In genomic region chr5:32848120-32848519, GRCh38 we compare ENCODE assay signal across 36 cellular contexts.
"Had no signal": no experiment of that assay in that cellular context is flagged by ENCODE, and none has a peak within 500 bp of the region (broad histone marks: within the 10 kb centered on the region; RNA-seq: fewer than 3 reads in every experiment).

No MANE protein-coding gene starts in this region.

- H3K27ac Mint-ChIP-seq: activated B cell treated with CpG ODN at 0.5 μM for 24 hours; activated CD4-positive, alpha-beta memory T cell treated with anti-CD3 and anti-CD28 coated beads for 36 hours; activated CD4-positive, alpha-beta T cell treated with anti-CD3 and anti-CD28 coated beads, Interleukin-2, amount 10 ng/mL, durations not matched to agents 24 days and 14 days; activated CD8-positive, alpha-beta T cell treated with anti-CD3 and anti-CD28 coated beads for 36 hours; activated naive CD4-positive, alpha-beta T cell treated with anti-CD3 and anti-CD28 coated beads for 36 hours; activated naive CD4-positive, alpha-beta T cell treated with anti-CD3 and anti-CD28 coated beads, Interleukin-2, amount 50 U/mL, for 72 hours; activated naive CD8-positive, alpha-beta T cell treated with anti-CD3 and anti-CD28 coated beads for 36 hours; activated T-cell treated with anti-CD3 and anti-CD28 coated beads, Interleukin-2, amount 50 U/mL, for 72 hours; activated T-helper 1 cell treated with anti-CD3 and anti-CD28 coated beads, Interleukin-12 subunit alpha, Interleukin-12 subunit beta, Interleukin-2, Interleukin-4 antibody, amounts not matched to agents 30 ng/mL and 10 ng/mL and 1 ng/mL, durations not matched to agents 14 hours and 24 hours and 36 hours; activated T-helper 17 cell treated with anti-CD3 and anti-CD28 coated beads, Interleukin-2, amount 50 U/mL, for 72 hours; T-helper 1 cell treated with Interleukin-12 subunit alpha and Interleukin-12 subunit beta and Interleukin-4 antibody, amounts not matched to agents 30 μg/mL and 1 μg/mL, for 36 hours; T-helper 2 cell treated with Interferon-gamma antibody and Interleukin-4, amounts not matched to agents 5 μg/mL and 100 μg/mL, for 36 hours had no signal

- H3K4me3 ChIP-seq: adrenal gland, body of pancreas, breast epithelium had no signal

- FAIRE-seq: astrocyte, TTC549 had no signal

- H3K4me3 Mint-ChIP-seq: activated B cell treated with CpG ODN at 0.5 μM for 24 hours; activated CD4-positive, alpha-beta memory T cell treated with anti-CD3 and anti-CD28 coated beads for 36 hours; activated CD4-positive, alpha-beta T cell treated with anti-CD3 and anti-CD28 coated beads, Interleukin-2, amount 10 ng/mL, durations not matched to agents 24 days and 14 days; activated CD8-positive, alpha-beta T cell treated with anti-CD3 and anti-CD28 coated beads for 36 hours; activated naive CD4-positive, alpha-beta T cell treated with anti-CD3 and anti-CD28 coated beads for 36 hours; activated naive CD8-positive, alpha-beta T cell treated with anti-CD3 and anti-CD28 coated beads for 36 hours; activated T-cell treated with anti-CD3 and anti-CD28 coated beads, Interleukin-2, amount 50 U/mL, for 4 hours; activated T-cell treated with anti-CD3 and anti-CD28 coated beads, Interleukin-2, amount 50 U/mL, for 72 hours; activated T-helper 1 cell treated with anti-CD3 and anti-CD28 coated beads, Interleukin-12 subunit alpha, Interleukin-12 subunit beta, Interleukin-2, Interleukin-4 antibody, amounts not matched to agents 30 ng/mL and 10 ng/mL and 1 ng/mL, durations not matched to agents 14 hours and 24 hours and 36 hours; activated T-helper 17 cell treated with anti-CD3 and anti-CD28 coated beads, Interleukin-2, amount 50 U/mL, for 72 hours; T-helper 1 cell treated with Interleukin-12 subunit alpha and Interleukin-12 subunit beta and Interleukin-4 antibody, amounts not matched to agents 30 μg/mL and 1 μg/mL, for 36 hours; T-helper 2 cell treated with Interferon-gamma antibody and Interleukin-4, amounts not matched to agents 5 μg/mL and 100 μg/mL, for 36 hours had no signal

- H3K9me3 ChIP-seq: adrenal gland, body of pancreas, breast epithelium had no signal

- H3K4me1 Mint-ChIP-seq: activated B cell treated with CpG ODN at 0.5 μM for 24 hours; activated CD4-positive, alpha-beta T cell treated with anti-CD3 and anti-CD28 coated beads, Interleukin-2, amount 10 ng/mL, durations not matched to agents 24 days and 14 days; activated naive CD8-positive, alpha-beta T cell treated with anti-CD3 and anti-CD28 coated beads for 36 hours; activated T-helper 17 cell treated with anti-CD3 and anti-CD28 coated beads, Interleukin-2, amount 50 U/mL, for 72 hours had no signal

- H3K36me3 Mint-ChIP-seq: activated CD4-positive, alpha-beta memory T cell treated with anti-CD3 and anti-CD28 coated beads for 36 hours; activated naive CD4-positive, alpha-beta T cell treated with anti-CD3 and anti-CD28 coated beads, Interleukin-2, amount 50 U/mL, for 72 hours; activated naive CD8-positive, alpha-beta T cell treated with anti-CD3 and anti-CD28 coated beads for 36 hours had no signal

- H3K27ac ChIP-seq: adrenal gland, body of pancreas, brain microvascular endothelial cell, breast epithelium, VCaP had no signal

- H3K36me3 ChIP-seq: adrenal gland, brain microvascular endothelial cell, breast epithelium had no signal

- H3K27me3 Mint-ChIP-seq: activated CD4-positive, alpha-beta memory T cell treated with anti-CD3 and anti-CD28 coated beads for 36 hours; activated CD4-positive, alpha-beta T cell treated with anti-CD3 and anti-CD28 coated beads, Interleukin-2, amount 10 ng/mL, durations not matched to agents 24 days and 14 days; activated CD8-positive, alpha-beta T cell treated with anti-CD3 and anti-CD28 coated beads for 36 hours; activated naive CD8-positive, alpha-beta T cell treated with anti-CD3 and anti-CD28 coated beads for 36 hours had no signal

- H3K4me1 ChIP-seq: breast epithelium had no signal

- H3K9me3 Mint-ChIP-seq: activated B cell treated with CpG ODN at 0.5 μM for 24 hours; activated CD4-positive, alpha-beta memory T cell treated with anti-CD3 and anti-CD28 coated beads for 36 hours; activated CD4-positive, alpha-beta T cell treated with anti-CD3 and anti-CD28 coated beads, Interleukin-2, amount 10 ng/mL, durations not matched to agents 24 days and 14 days; activated CD8-positive, alpha-beta T cell treated with anti-CD3 and anti-CD28 coated beads for 36 hours; activated naive CD4-positive, alpha-beta T cell treated with anti-CD3 and anti-CD28 coated beads for 36 hours; activated naive CD4-positive, alpha-beta T cell treated with anti-CD3 and anti-CD28 coated beads, Interleukin-2, amount 50 U/mL, for 72 hours; activated naive CD8-positive, alpha-beta T cell treated with anti-CD3 and anti-CD28 coated beads for 36 hours; activated T-helper 1 cell treated with anti-CD3 and anti-CD28 coated beads, Interleukin-12 subunit alpha, Interleukin-12 subunit beta, Interleukin-2, Interleukin-4 antibody, amounts not matched to agents 30 ng/mL and 10 ng/mL and 1 ng/mL, durations not matched to agents 14 hours and 24 hours and 36 hours; activated T-helper 17 cell treated with anti-CD3 and anti-CD28 coated beads, Interleukin-2, amount 50 U/mL, for 72 hours; T-helper 1 cell treated with Interleukin-12 subunit alpha and Interleukin-12 subunit beta and Interleukin-4 antibody, amounts not matched to agents 30 μg/mL and 1 μg/mL, for 36 hours; T-helper 2 cell treated with Interferon-gamma antibody and Interleukin-4, amounts not matched to agents 5 μg/mL and 100 μg/mL, for 36 hours had no signal

- H3K27me3 ChIP-seq: adrenal gland, body of pancreas, brain microvascular endothelial cell, breast epithelium had no signal

- ATAC-seq: activated CD8-positive, alpha-beta T cell treated with anti-CD3 and anti-CD28 coated beads for 36 hours; activated naive CD4-positive, alpha-beta T cell treated with anti-CD3 and anti-CD28 coated beads, Interleukin-2, amount 50 U/mL, for 72 hours; activated T-cell treated with anti-CD3 and anti-CD28 coated beads, Interleukin-2, amount 50 U/mL, for 4 hours; activated T-cell treated with anti-CD3 and anti-CD28 coated beads, Interleukin-2, amount 50 U/mL, for 72 hours; activated T-helper 17 cell treated with anti-CD3 and anti-CD28 coated beads, Interleukin-2, amount 50 U/mL, for 72 hours; body of pancreas had no signal

- DNase-seq: activated B cell treated with CpG ODN at 0.5 μM for 24 hours; activated CD4-positive, alpha-beta memory T cell treated with anti-CD3 and anti-CD28 coated beads for 36 hours; activated CD4-positive, alpha-beta T cell treated with anti-CD3 and anti-CD28 coated beads for 4 hours; activated CD4-positive, alpha-beta T cell treated with anti-CD3 and anti-CD28 coated beads, Interleukin-2, amount 10 ng/mL, durations not matched to agents 24 days and 14 days; activated CD4-positive, alpha-beta T cell treated with anti-CD3 and anti-CD28 coated beads, Interleukin-2, amount 50 U/mL, for 1 hour; activated CD4-positive, alpha-beta T cell treated with anti-CD3 and anti-CD28 coated beads, Interleukin-2, amount 50 U/mL, for 4 hours; activated CD4-positive, CD25-positive, alpha-beta regulatory T cell treated with anti-CD3 and anti-CD28 coated beads, Interleukin-2, amount 50 U/mL, for 72 hours; activated CD8-positive, alpha-beta memory T cell treated with anti-CD3 and anti-CD28 coated beads, Interleukin-2, amount 50 U/mL, for 4 hours; activated CD8-positive, alpha-beta T cell treated with anti-CD3 and anti-CD28 coated beads for 36 hours; activated effector memory CD4-positive, alpha-beta T cell treated with anti-CD3 and anti-CD28 coated beads, Interleukin-2, amount 50 U/mL, for 16 hours; activated gamma-delta T cell treated with Interleukin-2 at 50 U/mL for 16 hours; activated naive CD4-positive, alpha-beta T cell; activated naive CD4-positive, alpha-beta T cell treated with anti-CD3 and anti-CD28 coated beads for 36 hours; activated naive CD4-positive, alpha-beta T cell treated with anti-CD3 and anti-CD28 coated beads, Interleukin-2, amount 50 U/mL, for 16 hours; activated naive CD8-positive, alpha-beta T cell treated with anti-CD3 and anti-CD28 coated beads for 36 hours; activated T-cell treated with anti-CD3 and anti-CD28 coated beads for 4 hours; activated T-cell treated with anti-CD3 and anti-CD28 coated beads, Interleukin-2, amount 50 U/mL, for 1 hour; activated T-cell treated with anti-CD3 and anti-CD28 coated beads, Interleukin-2, amount 50 U/mL, for 4 hours; activated T-cell treated with anti-CD3 and anti-CD28 coated beads, Interleukin-2, amount 50 U/mL, for 72 hours; adrenal gland; amniotic stem cell; aorta; body of pancreas; brain microvascular endothelial cell; central memory CD4-positive, alpha-beta T cell; T-helper 2 cell; T-helper 9 cell had no signal
